ENCODE assay signal across 9 cellular contexts in genomic region chr14:50082308-50082742, GRCh38. TPM values are rescaled to one million over a fixed set of nuclear protein-coding genes. Genes with fewer than 3 reads are reported as not detected.
DNase-seq lines count a peak whose midpoint lies in the region; TF ChIP-seq lines count a peak whose summit lies in the region.
"Had no signal": no experiment of that assay in that cellular context is flagged by ENCODE, and none has a peak within 500 bp of the region (broad histone marks: within the 10 kb centered on the region; RNA-seq: fewer than 3 reads in every experiment).

No MANE protein-coding gene starts in this region.

- no peaks in the 10 kb centered on the region for H3K36me3 ChIP-seq in CD8-positive, alpha-beta memory T cell (ENCODE audit: insufficient read depth, low read length)

- H3K27ac Mint-ChIP-seq in CD8-positive, alpha-beta memory T cell, result peak overlapping the region; percentile 89 to 99 (median 97)
- peak overlapping the region; percentile 77 for H3K27ac Mint-ChIP-seq in MCF 10A (ENCODE audit: low read depth, unreplicated experiment)

- H3K4me1 ChIP-seq in CD8-positive, alpha-beta memory T cell (ENCODE audit: insufficient read depth, low read length), result peaks cover 73% of the 10 kb centered on the region

- peaks cover 0 to 3% (median 2%) of the 10 kb centered on the region in 3 donors for H3K36me3 Mint-ChIP-seq in CD8-positive, alpha-beta memory T cell
- H3K36me3 Mint-ChIP-seq in MCF 10A (ENCODE audit: insufficient read depth, unreplicated experiment), result no peaks in the 10 kb centered on the region

- peak overlapping the region; percentile 67 for H3K4me3 ChIP-seq in CD8-positive, alpha-beta memory T cell (ENCODE audit: low read length)
- H3K4me3 ChIP-seq in skin epidermis, result no peak overlapping the region

- H3K4me3 Mint-ChIP-seq in CD8-positive, alpha-beta memory T cell, result peak overlapping the region; percentile 58 to 87 (median 61)
- H3K4me3 Mint-ChIP-seq in MCF 10A (ENCODE audit: unreplicated experiment), result no peak overlapping the region

- H3K27ac ChIP-seq in CD8-positive, alpha-beta memory T cell (ENCODE audit: low read depth, low read length), result peak overlapping the region; percentile 95
- H3K27ac ChIP-seq in skin epidermis, result peak overlapping the region in 20 of 21 experiments; percentile 53 to 99 (median 84)
- H3K27ac ChIP-seq: C4-2B had no signal

- CTCF ChIA-PET in CD8-positive, alpha-beta memory T cell (lab: Charles Lee), result interaction anchor here (1.0 to 3.6 kb wide), 17 partner anchors 10 to 230 kb away, joined by 3 to 42 read pairs (median 6); partner anchors contain the start of gene NEMF
- CTCF ChIA-PET in MCF 10A (lab: Yijun Ruan, JAX), result interaction anchor here (0.6 to 3.1 kb wide), 14 partner anchors 12 to 231 kb away, joined by 3 to 22 read pairs (median 4); partner anchors contain the start of gene NEMF

- no peaks in the 10 kb centered on the region for H3K27me3 ChIP-seq in CD8-positive, alpha-beta memory T cell (ENCODE audit: insufficient read depth, low read length, poor library complexity, severe bottlenecking)

- TF ChIP-seq CTCF in MCF 10A (IDR thresholded peaks at IDR 0.05; ENCODE audit: unreplicated experiment), result no peak

- POLR2A ChIA-PET in CD8-positive, alpha-beta memory T cell (lab: Charles Lee), result interaction anchor here (0.6 to 3.4 kb wide), 15 partner anchors 10 to 220 kb away, joined by 3 to 63 read pairs (median 7); partner anchors contain the start of gene ARF6
- POLR2A ChIA-PET in MCF 10A (lab: Yijun Ruan, JAX), result interaction anchor here (0.6 to 3.8 kb wide), 30 partner anchors 9 to 462 kb away, joined by 3 to 44 read pairs (median 6); partner anchors contain the start of genes NEMF, RPL36AL and VCPKMT

- H3K27me3 Mint-ChIP-seq in CD8-positive, alpha-beta memory T cell, result no peaks in the 10 kb centered on the region
- H3K27me3 Mint-ChIP-seq in MCF 10A (ENCODE audit: insufficient read depth, unreplicated experiment), result no peaks in the 10 kb centered on the region

- H3K9me3 ChIP-seq in CD8-positive, alpha-beta memory T cell (ENCODE audit: low read length), result no peaks in the 10 kb centered on the region

- peak; percentile 43 to 87 (median 79) for DNase-seq in CD8-positive, alpha-beta memory T cell
- DNase-seq in T-helper 9 cell (peak; percentile 53), MCF 10A (ENCODE audit: unreplicated experiment) (no peak), inferior parietal cortex (ENCODE audit: extremely low spot score) (no peak), NCI-H1048 (lab: John Stamatoyannopoulos, UW) (no peak), SW 1271 (lab: John Stamatoyannopoulos, UW) (no peak), AML-193 (lab: John Stamatoyannopoulos, UW) (no peak)

- no peaks in the 10 kb centered on the region for H3K9me3 Mint-ChIP-seq in CD8-positive, alpha-beta memory T cell
- no peaks in the 10 kb centered on the region for H3K9me3 Mint-ChIP-seq in MCF 10A (ENCODE audit: unreplicated experiment)

- BruUV-seq in MCF 10A (replicated peaks; lab: Mats Ljungman, UMichigan), result no TSS peak

- intact Hi-C loops in MCF 10A (cut with micrococcal nuclease), result no loop called here

- H3K4me1 Mint-ChIP-seq in CD8-positive, alpha-beta memory T cell, result peaks cover 58 to 75% (median 63%) of the 10 kb centered on the region in 3 donors
- peaks cover 26% of the 10 kb centered on the region for H3K4me1 Mint-ChIP-seq in MCF 10A (ENCODE audit: insufficient read depth, unreplicated experiment)

RNA-seq across cellular contexts. Expression of gene VCPKMT, which starts 34.0 kb away (rescaled TPM):
- total RNA-seq in CD8-positive, alpha-beta memory T cell, result 10 to 100 TPM; 16.5 to 19.9 TPM
- 11.7 TPM for polyA plus RNA-seq in CD8-positive, alpha-beta memory T cell
- 7.2 and 10.4 TPM in 2 replicates for total RNA-seq in MCF 10A (2022)

Comparison
In these comparisons a context has a peak if more than half of its experiments do, and no peak if none do; other contexts are left out.
1. DNase-seq: peak in CD8-positive, alpha-beta memory T cell (5 of 5) and T-helper 9 cell (single experiment); none in MCF 10A (single experiment), inferior parietal cortex (single experiment), NCI-H1048 (single experiment), SW 1271 (0 of 2) and AML-193 (0 of 2).